ENCODE assay signal across 8 cellular contexts in genomic region chr19:44889830-44890365, GRCh38. TPM values are rescaled to one million over a fixed set of nuclear protein-coding genes. Genes with fewer than 3 reads are reported as not detected.
DNase-seq lines count a peak whose midpoint lies in the region; ATAC-seq and TF ChIP-seq lines count a peak whose summit lies in the region.

No MANE protein-coding gene starts in this region.

- peaks cover 20 to 35% (median 25%) of the 10 kb centered on the region in 6 donors for H3K4me1 ChIP-seq in spleen

- H3K4me1 Mint-ChIP-seq in HFFc6 (ENCODE audit: low read depth), result peaks cover 32% of the 10 kb centered on the region
- peaks cover 19% of the 10 kb centered on the region for H3K4me1 Mint-ChIP-seq in activated T-helper 2 cell treated with anti-CD3 and anti-CD28 coated beads, Interferon-gamma antibody, Interleukin-2, Interleukin-4, amounts not matched to agents 10 μg/mL and 5 μg/mL and 100 μg/mL, durations not matched to agents 14 hours and 24 hours and 36 hours (ENCODE audit: low read depth)

- peak overlapping the region; percentile 91 for H3K27ac Mint-ChIP-seq in HFFc6
- peak overlapping the region; percentile 97 for H3K27ac Mint-ChIP-seq in activated T-helper 2 cell treated with anti-CD3 and anti-CD28 coated beads, Interferon-gamma antibody, Interleukin-2, Interleukin-4, amounts not matched to agents 10 μg/mL and 5 μg/mL and 100 μg/mL, durations not matched to agents 14 hours and 24 hours and 36 hours

- H3K27me3 Mint-ChIP-seq in HFFc6 (ENCODE audit: insufficient read depth), result peaks cover 8% of the 10 kb centered on the region
- no peaks in the 10 kb centered on the region for H3K27me3 Mint-ChIP-seq in activated T-helper 2 cell treated with anti-CD3 and anti-CD28 coated beads, Interferon-gamma antibody, Interleukin-2, Interleukin-4, amounts not matched to agents 10 μg/mL and 5 μg/mL and 100 μg/mL, durations not matched to agents 14 hours and 24 hours and 36 hours (ENCODE audit: low read depth)

- WGBS in spleen, 5 donors, result 57 to 62% (median 58%) methylated on average over 17 of the region's 17 CpGs

- no peaks in the 10 kb centered on the region for H3K27me3 ChIP-seq in spleen (replicated peaks in 1 of 7)

- peaks cover 41% of the 10 kb centered on the region for H3K36me3 Mint-ChIP-seq in HFFc6 (ENCODE audit: low read depth)
- peaks cover 31% of the 10 kb centered on the region for H3K36me3 Mint-ChIP-seq in activated T-helper 2 cell treated with anti-CD3 and anti-CD28 coated beads, Interferon-gamma antibody, Interleukin-2, Interleukin-4, amounts not matched to agents 10 μg/mL and 5 μg/mL and 100 μg/mL, durations not matched to agents 14 hours and 24 hours and 36 hours (ENCODE audit: low read depth)

- peaks cover 0 to 71% (median 42%) of the 10 kb centered on the region in 6 donors for H3K36me3 ChIP-seq in spleen

- ATAC-seq in GM21360 (IDR thresholded peaks at IDR 0.05; ENCODE audit: unreplicated experiment), result no peak

- no peaks in the 10 kb centered on the region for H3K9me3 ChIP-seq in spleen

- no peak for TF ChIP-seq CTCF in HFFc6 (IDR thresholded peaks at IDR 0.05)
- TF ChIP-seq CTCF in spleen (IDR thresholded peaks at IDR 0.05 in 8 of 11, conservative IDR thresholded peaks at IDR 0.05 in 3 of 11), result no peak

- H3K4me3 ChIP-seq in iPS-11a (ENCODE audit: low read depth, low read length), result peak overlapping the region; percentile 39
- peak overlapping the region; percentile 39 to 100 (median 73) for H3K4me3 ChIP-seq in spleen

- peak overlapping the region; percentile 83 for H3K4me3 Mint-ChIP-seq in HFFc6
- peak overlapping the region; percentile 77 for H3K4me3 Mint-ChIP-seq in activated T-helper 2 cell treated with anti-CD3 and anti-CD28 coated beads, Interferon-gamma antibody, Interleukin-2, Interleukin-4, amounts not matched to agents 10 μg/mL and 5 μg/mL and 100 μg/mL, durations not matched to agents 14 hours and 24 hours and 36 hours (ENCODE audit: low read depth)

- no peak for TF ChIP-seq POLR2A in spleen (IDR thresholded peaks at IDR 0.05)

- DNase-seq in HFFc6 (no peak), spleen (no peak), NOMO-1 treated with dmso at 0.1 percent for 144 hours (lab: John Stamatoyannopoulos, UW; ENCODE audit: unreplicated experiment) (no peak), EL (no peak), NCI-H1417 (lab: John Stamatoyannopoulos, UW) (no peak)
- no peak for DNase-seq in activated T-helper 2 cell treated with anti-CD3 and anti-CD28 coated beads, Interferon-gamma antibody, Interleukin-2, Interleukin-4, amounts not matched to agents 10 μg/mL and 5 μg/mL and 100 μg/mL, durations not matched to agents 14 hours and 24 hours and 36 hours (ENCODE audit: low spot score)

- H3K9me3 Mint-ChIP-seq in HFFc6, result no peaks in the 10 kb centered on the region
- H3K9me3 Mint-ChIP-seq in activated T-helper 2 cell treated with anti-CD3 and anti-CD28 coated beads, Interferon-gamma antibody, Interleukin-2, Interleukin-4, amounts not matched to agents 10 μg/mL and 5 μg/mL and 100 μg/mL, durations not matched to agents 14 hours and 24 hours and 36 hours, result peaks cover 4% of the 10 kb centered on the region

- intact Hi-C loops in activated T-helper 2 cell treated with anti-CD3 and anti-CD28 coated beads, Interferon-gamma antibody, Interleukin-2, Interleukin-4, amounts not matched to agents 10 μg/mL and 5 μg/mL and 100 μg/mL, durations not matched to agents 14 hours and 24 hours and 36 hours (cut with micrococcal nuclease), result loop anchor here (1.0 to 2.0 kb wide), 4 partner anchors 43 to 202 kb away; partner anchors contain the start of genes CLPTM1 and NECTIN2
- intact Hi-C loops in spleen (cut with DNase I; ENCODE audit: low total_unique reads), result loop anchor here (10.0 kb wide), 1 partner anchor 155 kb away; no protein-coding TSS in a partner anchor

- peak overlapping the region; percentile 76 to 98 (median 96) for H3K27ac ChIP-seq in spleen

RNA-seq across cellular contexts. Expression of gene TOMM40, which starts 1.2 kb away (rescaled TPM):
- total RNA-seq in HFFc6 (2021; fragmentation: NEBNext Ultra II Directional; extraction: Animal tissue kit (Norgen Biotek cat#: 25700)), result 100 to 1,000 TPM in 1 of 6 experiments, 10 to 100 TPM in 5; 79.8 to 107 (median 92.2) TPM
- total RNA-seq in activated T-helper 2 cell treated with anti-CD3 and anti-CD28 coated beads, Interferon-gamma antibody, Interleukin-2, Interleukin-4, amounts not matched to agents 10 μg/mL and 5 μg/mL and 100 μg/mL, durations not matched to agents 14 hours and 24 hours and 36 hours, result 152 and 156 TPM in 2 replicates
- 10 to 100 TPM; 25.8 to 49.0 (median 33.0) TPM for total RNA-seq in spleen
- polyA plus RNA-seq in spleen, result 10 to 100 TPM; 19.3 to 33.9 (median 30.4) TPM

RNA-seq across cellular contexts. Expression of gene APOE, which starts 15.7 kb away (rescaled TPM):
- 1 to 10 TPM; 1.9 to 6.5 (median 2.5) TPM for total RNA-seq in HFFc6 (2021; fragmentation: NEBNext Ultra II Directional; extraction: Animal tissue kit (Norgen Biotek cat#: 25700))
- total RNA-seq in activated T-helper 2 cell treated with anti-CD3 and anti-CD28 coated beads, Interferon-gamma antibody, Interleukin-2, Interleukin-4, amounts not matched to agents 10 μg/mL and 5 μg/mL and 100 μg/mL, durations not matched to agents 14 hours and 24 hours and 36 hours, result 0.94 TPM in 2 replicates
- 1,000 to 10,000 TPM in 1 of 7 donors, 100 to 1,000 TPM in 6; 321 to 2,099 (median 745) TPM for total RNA-seq in spleen
- polyA plus RNA-seq in spleen, result 1,000 to 10,000 TPM in 1 of 3 donors, 100 to 1,000 TPM in 2; 198 to 1,046 (median 619) TPM

RNA-seq across cellular contexts. Expression of gene APOC1, which starts 24.5 kb away (rescaled TPM):
- 1 to 10 TPM in 5 of 6 experiments, not detected in 1; 1.4 to 6.8 (median 2.4) TPM for total RNA-seq in HFFc6 (2021; fragmentation: NEBNext Ultra II Directional; extraction: Animal tissue kit (Norgen Biotek cat#: 25700))
- 3.1 and 6.4 TPM in 2 replicates for total RNA-seq in activated T-helper 2 cell treated with anti-CD3 and anti-CD28 coated beads, Interferon-gamma antibody, Interleukin-2, Interleukin-4, amounts not matched to agents 10 μg/mL and 5 μg/mL and 100 μg/mL, durations not matched to agents 14 hours and 24 hours and 36 hours
- total RNA-seq in spleen, result 100 to 1,000 TPM in 6 of 7 donors, 10 to 100 TPM in 1; 90.0 to 355 (median 195) TPM
- polyA plus RNA-seq in spleen, result 100 to 1,000 TPM in 2 of 3 donors, 10 to 100 TPM in 1; 99.4 to 465 (median 348) TPM

RNA-seq across cellular contexts. Expression of gene NECTIN2, which starts 43.8 kb away (rescaled TPM):
- 100 to 1,000 TPM; 126 to 152 (median 148) TPM for total RNA-seq in HFFc6 (2021; fragmentation: NEBNext Ultra II Directional; extraction: Animal tissue kit (Norgen Biotek cat#: 25700))
- 0.27 and 0.37 TPM in 2 replicates for total RNA-seq in activated T-helper 2 cell treated with anti-CD3 and anti-CD28 coated beads, Interferon-gamma antibody, Interleukin-2, Interleukin-4, amounts not matched to agents 10 μg/mL and 5 μg/mL and 100 μg/mL, durations not matched to agents 14 hours and 24 hours and 36 hours
- total RNA-seq in spleen, result 100 to 1,000 TPM in 4 of 7 donors, 10 to 100 TPM in 3; 94.1 to 136 (median 101) TPM
- polyA plus RNA-seq in spleen, result 10 to 100 TPM; 14.3 to 57.1 (median 41.6) TPM

RNA-seq across cellular contexts. Expression of gene APOC4, which starts 52.1 kb away (rescaled TPM):
- not detected for total RNA-seq in HFFc6 (2021; fragmentation: NEBNext Ultra II Directional; extraction: Animal tissue kit (Norgen Biotek cat#: 25700))
- total RNA-seq in activated T-helper 2 cell treated with anti-CD3 and anti-CD28 coated beads, Interferon-gamma antibody, Interleukin-2, Interleukin-4, amounts not matched to agents 10 μg/mL and 5 μg/mL and 100 μg/mL, durations not matched to agents 14 hours and 24 hours and 36 hours, result not detected in 2 replicates
- total RNA-seq in spleen, result not detected
- under 1 TPM; 0.24 to 0.42 (median 0.32) TPM for polyA plus RNA-seq in spleen

Comparison
In these comparisons a context has a peak if more than half of its experiments do, and no peak if none do; other contexts are left out.
1. RNA of gene APOE, which starts 15.7 kb away (total RNA-seq): 321 to 2,099 TPM in spleen; 1.9 to 6.5 TPM in HFFc6 and 0.94 TPM in activated T-helper 2 cell treated with anti-CD3 and anti-CD28 coated beads, Interferon-gamma antibody, Interleukin-2, Interleukin-4, amounts not matched to agents 10 μg/mL and 5 μg/mL and 100 μg/mL, durations not matched to agents 14 hours and 24 hours and 36 hours; every median in the first group is over 10 times any median in the second.
2. RNA of gene APOC1, which starts 24.5 kb away (total RNA-seq): 90.0 to 355 TPM in spleen; 3.1 to 6.4 TPM in activated T-helper 2 cell treated with anti-CD3 and anti-CD28 coated beads, Interferon-gamma antibody, Interleukin-2, Interleukin-4, amounts not matched to agents 10 μg/mL and 5 μg/mL and 100 μg/mL, durations not matched to agents 14 hours and 24 hours and 36 hours and 1.4 to 6.8 TPM in HFFc6; every median in the first group is over 10 times any median in the second.